Comparison of ENCODE assay signal across 8 cellular contexts in the genomic region with DNA sequence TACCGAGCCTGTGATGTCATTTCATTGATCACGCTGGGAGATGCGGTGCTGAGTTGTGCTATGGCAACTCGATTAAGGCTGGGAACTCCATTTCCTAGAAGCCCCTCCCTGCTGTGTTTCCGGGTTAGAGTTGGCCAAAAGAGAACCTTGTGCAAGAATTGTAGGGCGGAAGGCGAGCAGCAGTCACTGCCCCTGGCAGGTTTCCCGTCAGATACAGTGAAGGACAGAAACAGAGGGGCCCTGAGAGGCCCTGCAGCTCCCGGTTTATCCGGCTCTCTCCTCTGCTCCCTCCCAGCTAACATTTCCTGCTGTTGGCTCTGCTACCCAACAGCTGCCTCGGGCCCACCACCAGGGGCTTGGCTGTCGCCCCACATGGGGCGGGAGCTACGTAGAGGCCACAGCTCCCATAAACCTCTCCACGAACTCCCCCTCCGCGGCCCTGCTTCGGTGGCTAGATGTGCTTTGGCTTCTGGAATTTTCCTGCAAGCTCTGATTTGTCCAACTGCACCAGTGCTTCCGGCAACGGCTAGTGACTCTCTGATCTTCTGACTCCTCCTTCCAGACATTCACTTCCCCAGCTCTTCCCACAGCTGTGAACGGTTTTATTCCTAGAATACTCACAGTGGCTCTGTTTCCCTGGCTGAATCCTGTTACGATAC.
DNase-seq lines count a peak whose midpoint lies in the region; ATAC-seq and TF ChIP-seq lines count a peak whose summit lies in the region.

No MANE protein-coding gene starts in this region.

- WGBS in thyroid gland, 2 donors = 6 to 25% methylated on average over 2 to 17 of the region's 22 CpGs

- DNase-seq in A673 (ENCODE audit: low spot score) = peak; percentile 75
- DNase-seq in GOT3 (lab: John Stamatoyannopoulos, UW) = peak; percentile 58
- peak; percentile 22 to 31 for DNase-seq in SJSA1 (ENCODE audit: low read depth in 1 of 2, low spot score in 2 of 2)
- DNase-seq in activated naive CD4-positive, alpha-beta T cell treated with anti-CD3 and anti-CD28 coated beads, Interleukin-2, amount 50 U/mL, for 72 hours (ENCODE audit: low spot score in 2 of 2) = peak; percentile 26 to 57
- DNase-seq in glomerular endothelial cell (ENCODE audit: extremely low read depth, low read depth, low spot score) = peak; percentile 81
- DNase-seq in omental fat pad (ENCODE audit: low spot score) = peak; percentile 33
- peak; percentile 65 for DNase-seq in thyroid gland

- no peak overlapping the region for H3K4me3 ChIP-seq in A673 (ENCODE audit: low read depth, low read length, poor library complexity, severe bottlenecking)
- no peak overlapping the region for H3K4me3 ChIP-seq in SJSA1
- H3K4me3 ChIP-seq in thyroid gland (replicated peaks in 1 of 3) = peak overlapping the region in 1 of 3 donors; percentile 19

- peaks cover 8% of the 10 kb centered on the region for H3K4me1 ChIP-seq in A673 (ENCODE audit: insufficient read depth, low read length, poor library complexity, severe bottlenecking)
- peaks cover 14% of the 10 kb centered on the region for H3K4me1 ChIP-seq in SJSA1 (replicated peaks)
- H3K4me1 ChIP-seq in thyroid gland = no peaks in the 10 kb centered on the region

- intact Hi-C loops in A673 (cut with micrococcal nuclease; ENCODE audit: unreplicated experiment) = no loop called here
- intact Hi-C loops in thyroid gland (cut with DNase I) = no loop called here

- peak; percentile 75 to 82 for ATAC-seq in activated naive CD4-positive, alpha-beta T cell treated with anti-CD3 and anti-CD28 coated beads, Interleukin-2, amount 50 U/mL, for 72 hours
- ATAC-seq in omental fat pad (ENCODE audit: low FRiP score) (peak; percentile 86), GM18861 (IDR thresholded peaks at IDR 0.05; ENCODE audit: unreplicated experiment) (no peak)

- H3K9me3 ChIP-seq in A673 (ENCODE audit: low read depth, low read length, poor library complexity, severe bottlenecking) = no peaks in the 10 kb centered on the region
- H3K9me3 ChIP-seq in SJSA1 (replicated peaks) = no peaks in the 10 kb centered on the region
- H3K9me3 ChIP-seq in thyroid gland = no peaks in the 10 kb centered on the region

- no peaks in the 10 kb centered on the region for H3K36me3 Mint-ChIP-seq in activated naive CD4-positive, alpha-beta T cell treated with anti-CD3 and anti-CD28 coated beads, Interleukin-2, amount 50 U/mL, for 72 hours

- H3K36me3 ChIP-seq in A673 (ENCODE audit: insufficient read depth, low read length, poor library complexity, severe bottlenecking) (no peaks in the 10 kb centered on the region), SJSA1 (no peaks in the 10 kb centered on the region), thyroid gland (no peaks in the 10 kb centered on the region)

- H3K27me3 ChIP-seq in A673 (replicated peaks; ENCODE audit: insufficient read depth, low read depth, low read length, poor library complexity) = no peaks in the 10 kb centered on the region
- H3K27me3 ChIP-seq in SJSA1 (replicated peaks) = no peaks in the 10 kb centered on the region
- H3K27me3 ChIP-seq in thyroid gland = no peaks in the 10 kb centered on the region

- peaks cover 0 to 5% of the 10 kb centered on the region in 2 donors for H3K9me3 Mint-ChIP-seq in activated naive CD4-positive, alpha-beta T cell treated with anti-CD3 and anti-CD28 coated beads, Interleukin-2, amount 50 U/mL, for 72 hours

- CTCF ChIA-PET in A673 (lab: Charles Lee) = no interaction called here

- no TSS peak for BruUV-seq in A673 (replicated peaks; lab: Mats Ljungman, UMichigan)

- no peak; the same call in 1 of the 2 replicates for TF ChIP-seq CTCF in A673 (conservative IDR thresholded peaks at IDR 0.05; ENCODE audit: low read depth, low read length)
- no peak for TF ChIP-seq CTCF in omental fat pad (IDR thresholded peaks at IDR 0.05)
- TF ChIP-seq CTCF in thyroid gland (IDR thresholded peaks at IDR 0.05) = no peak

- H3K27ac Mint-ChIP-seq in activated naive CD4-positive, alpha-beta T cell treated with anti-CD3 and anti-CD28 coated beads, Interleukin-2, amount 50 U/mL, for 72 hours = peak overlapping the region; percentile 59 to 93

- POLR2A ChIA-PET in A673 (lab: Charles Lee; ENCODE audit: low non-redundant PET) = no interaction called here

- peak in 1 of 2 donors; percentile 42 for TF ChIP-seq POLR2A in thyroid gland (IDR thresholded peaks at IDR 0.05)

- H3K27ac ChIP-seq in A673 (ENCODE audit: low read depth, low read length, poor library complexity, severe bottlenecking) (peak overlapping the region; percentile 60), SJSA1 (peak overlapping the region; percentile 42), thyroid gland (peak overlapping the region; percentile 61 to 88 (median 85))

Comparison
In these comparisons a context has a peak if more than half of its experiments do, and no peak if none do; other contexts are left out.
1. DNase-seq: peak in every context shown above with its lines; median percentile 81 in glomerular endothelial cell; 75 in A673; 65 in thyroid gland; 58 in GOT3; 42 in activated naive CD4-positive, alpha-beta T cell treated with anti-CD3 and anti-CD28 coated beads, Interleukin-2, amount 50 U/mL, for 72 hours; 33 in omental fat pad; 26 in SJSA1.